Comparison of ENCODE assay signal across 25 cellular contexts in genomic region chr6:6976193-6976592, GRCh38.
"Had no signal": no experiment of that assay in that cellular context is flagged by ENCODE, and none has a peak within 500 bp of the region (broad histone marks: within the 10 kb centered on the region; RNA-seq: fewer than 3 reads in every experiment).

No MANE protein-coding gene starts in this region.

- H3K27me3 ChIP-seq: adrenal gland had no signal

- H3K9me3 Mint-ChIP-seq: activated naive CD8-positive, alpha-beta T cell treated with anti-CD3 and anti-CD28 coated beads, Interleukin-2, amount 10 ng/mL, durations not matched to agents 7 days and 5 days; WTC11 had no signal

- H3K4me3 ChIP-seq: adrenal gland had no signal

- H3K27ac Mint-ChIP-seq: activated CD8-positive, alpha-beta T cell treated with anti-CD3 and anti-CD28 coated beads, Interleukin-2, amount 10 ng/mL, durations not matched to agents 7 days and 5 days; activated naive CD8-positive, alpha-beta T cell treated with anti-CD3 and anti-CD28 coated beads, Interleukin-2, amount 10 ng/mL, durations not matched to agents 7 days and 5 days; T-helper 17 cell; WTC11 had no signal

- H3K36me3 Mint-ChIP-seq: activated naive CD8-positive, alpha-beta T cell treated with anti-CD3 and anti-CD28 coated beads, Interleukin-2, amount 10 ng/mL, durations not matched to agents 7 days and 5 days; WTC11 had no signal

- H3K4me1 Mint-ChIP-seq: activated naive CD8-positive, alpha-beta T cell treated with anti-CD3 and anti-CD28 coated beads, Interleukin-2, amount 10 ng/mL, durations not matched to agents 7 days and 5 days; T-helper 17 cell; WTC11 had no signal

- H3K4me3 Mint-ChIP-seq: activated CD8-positive, alpha-beta T cell treated with anti-CD3 and anti-CD28 coated beads, Interleukin-2, amount 10 ng/mL, durations not matched to agents 7 days and 5 days; activated naive CD8-positive, alpha-beta T cell treated with anti-CD3 and anti-CD28 coated beads, Interleukin-2, amount 10 ng/mL, durations not matched to agents 7 days and 5 days; T-helper 17 cell; WTC11 had no signal

- FAIRE-seq: RCC 7860 had no signal

- DNase-seq: activated CD4-positive, alpha-beta T cell treated with anti-CD3 and anti-CD28 coated beads for 48 hours; activated CD4-positive, alpha-beta T cell treated with anti-CD3 and anti-CD28 coated beads, Interleukin-2, amount 50 U/mL, for 4 hours; activated CD4-positive, CD25-positive, alpha-beta regulatory T cell treated with anti-CD3 and anti-CD28 coated beads, Interleukin-2, amount 50 U/mL, for 72 hours; activated CD8-positive, alpha-beta memory T cell treated with anti-CD3 and anti-CD28 coated beads, Interleukin-2, amount 50 U/mL, for 48 hours; activated CD8-positive, alpha-beta T cell treated with anti-CD3 and anti-CD28 coated beads, Interleukin-2, amount 10 ng/mL, durations not matched to agents 7 days and 5 days; activated naive CD4-positive, alpha-beta T cell treated with anti-CD3 and anti-CD28 coated beads, Interleukin-2, amount 50 U/mL, for 16 hours; activated naive CD8-positive, alpha-beta T cell treated with anti-CD3 and anti-CD28 coated beads, Interleukin-2, amount 10 ng/mL, durations not matched to agents 7 days and 5 days; activated T-cell treated with anti-CD3 and anti-CD28 coated beads, Interleukin-2, amount 50 U/mL, for 1 hour; anterior cingulate cortex; Kasumi-1; KBM-7; NCI-H1048; NCI-H146; NCI-H187 treated with DMSO at 0.1 percent for 48 hours; NCI-H2081 treated with DMSO at 0.1 percent for 48 hours; NCI-H2227 treated with DMSO at 0.1 percent for 48 hours; NCI-H446 treated with DMSO at 0.1 percent for 48 hours; NCI-H524 treated with DMSO at 0.1 percent for 48 hours; PC-3; SIG-M5; T-helper 17 cell; T-helper 9 cell had no signal

- H3K9me3 ChIP-seq: adrenal gland had no signal

- H3K36me3 ChIP-seq: adrenal gland had no signal

- ATAC-seq: activated CD8-positive, alpha-beta T cell treated with anti-CD3 and anti-CD28 coated beads, Interleukin-2, amount 10 ng/mL, durations not matched to agents 7 days and 5 days; PC-3; T-helper 17 cell; WTC11 had no signal
